ENCODE assay signal across 8 cellular contexts in the genomic region with DNA sequence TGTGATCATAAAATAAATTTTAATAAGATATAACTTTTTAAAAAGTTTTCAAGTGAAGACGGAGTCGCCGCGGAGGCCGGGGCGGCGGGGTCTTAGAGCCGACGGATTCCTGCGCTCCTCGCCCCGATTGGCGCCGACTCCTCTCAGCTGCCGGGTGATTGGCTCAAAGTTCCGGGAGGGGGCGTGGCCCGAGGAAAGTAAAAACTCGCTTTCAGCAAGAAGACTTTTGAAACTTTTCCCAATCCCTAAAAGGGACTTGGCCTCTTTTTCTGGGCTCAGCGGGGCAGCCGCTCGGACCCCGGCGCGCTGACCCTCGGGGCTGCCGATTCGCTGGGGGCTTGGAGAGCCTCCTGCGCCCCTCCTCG.
DNase-seq lines count a peak whose midpoint lies in the region; ATAC-seq lines count a peak whose summit lies in the region.

A gene (plus strand): TSS at position 229 of the 365 bp plus-strand sequence. CDS start 507 bp downstream, outside the sequence.

- DNase-seq in DMS 273 (lab: John Stamatoyannopoulos, UW; ENCODE audit: unreplicated experiment) (peak; percentile 72), DMS 273 treated with DMSO at 0.1 percent for 48 hours (lab: John Stamatoyannopoulos, UW) (no peak), fibroblast of the conjunctiva (ENCODE audit: low read depth) (peak; percentile 89), non-pigmented ciliary epithelial cell (ENCODE audit: low read depth) (peak; percentile 83), NCI-H1092 treated with DMSO at 0.1 percent for 48 hours (lab: John Stamatoyannopoulos, UW) (no peak), NCI-H446 treated with DMSO at 0.1 percent for 48 hours (lab: John Stamatoyannopoulos, UW) (no peak)
- DNase-seq in activated T-cell treated with anti-CD3 and anti-CD28 coated beads, Interleukin-2, amount 50 U/mL, for 48 hours, result peak; percentile 63 to 71

- no peak for ATAC-seq in HG02840 (IDR thresholded peaks at IDR 0.05; ENCODE audit: low FRiP score, unreplicated experiment)

Comparison
In these comparisons a context has a peak if more than half of its experiments do, and no peak if none do; other contexts are left out.
1. DNase-seq: peak in DMS 273 (single experiment), activated T-cell treated with anti-CD3 and anti-CD28 coated beads, Interleukin-2, amount 50 U/mL, for 48 hours (2 of 2), fibroblast of the conjunctiva (single experiment) and non-pigmented ciliary epithelial cell (single experiment); none in DMS 273 treated with DMSO at 0.1 percent for 48 hours (single experiment), NCI-H1092 treated with DMSO at 0.1 percent for 48 hours (single experiment) and NCI-H446 treated with DMSO at 0.1 percent for 48 hours (single experiment).